In the genomic region with DNA sequence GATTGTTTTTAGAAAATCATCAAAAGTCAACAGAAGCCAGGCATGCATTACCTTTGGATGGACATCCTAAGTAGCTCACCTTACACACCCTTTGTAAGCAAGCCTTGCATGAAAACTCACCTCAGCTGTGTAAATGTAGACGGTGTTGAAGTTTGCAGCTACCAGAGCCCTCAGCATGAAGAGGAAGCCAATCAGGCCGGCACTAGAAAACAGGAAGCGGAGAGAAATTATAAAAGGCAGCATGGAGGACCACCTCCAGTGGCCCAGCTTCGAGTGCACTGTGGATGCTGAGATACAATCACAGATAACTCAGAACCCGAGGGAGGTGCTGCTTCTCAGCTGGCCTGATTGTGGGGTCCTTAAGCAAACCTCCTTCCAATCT, we compare ENCODE assay signal across 12 cellular contexts.
A peak's percentile ranks its signal among the peaks of the same experiment; 100 is the strongest.
DNase-seq lines count a peak whose midpoint lies in the region; ATAC-seq, FAIRE-seq and TF ChIP-seq lines count a peak whose summit lies in the region.
"Had no signal": no experiment of that assay in that cellular context is flagged by ENCODE, and none has a peak within 500 bp of the region (broad histone marks: within the 10 kb centered on the region; RNA-seq: fewer than 3 reads in every experiment).

No MANE protein-coding gene starts in this region.

- H3K27ac ChIP-seq in OCI-LY7 (ENCODE audit: low read depth, low read length, poor library complexity, severe bottlenecking) (no peak overlapping the region), neuronal stem cell (replicated peaks; ENCODE audit: low read length) (no peak overlapping the region), colonic mucosa (no peak overlapping the region), HepG2 (ENCODE audit: extremely low read length, insufficient read depth, low read length) (no peak overlapping the region)
- H3K27ac ChIP-seq: A549, gastroesophageal sphincter, sigmoid colon had no signal

- no peak overlapping the region for H2AK5ac ChIP-seq in neuronal stem cell (ENCODE audit: low read depth, low read length)

- H3K4me3 Mint-ChIP-seq in activated CD4-positive, alpha-beta T cell treated with anti-CD3 and anti-CD28 coated beads for 36 hours, result no peak overlapping the region

- no peak overlapping the region for H2BK120ac ChIP-seq in neuronal stem cell (ENCODE audit: low read depth, low read length)

- H3K36me3 ChIP-seq in OCI-LY7 (ENCODE audit: insufficient read depth, low read length), result no peaks in the 10 kb centered on the region
- H3K36me3 ChIP-seq in neuronal stem cell (replicated peaks in 1 of 2; ENCODE audit: control insufficient read depth in 2 of 2, insufficient read depth in 2 of 2, low read length in 2 of 2), result no peaks in the 10 kb centered on the region
- H3K36me3 ChIP-seq in colonic mucosa, result no peaks in the 10 kb centered on the region
- no peaks in the 10 kb centered on the region for H3K36me3 ChIP-seq in HepG2 (replicated peaks in 1 of 2; ENCODE audit: control insufficient read depth in 1 of 2, insufficient read depth in 2 of 2, low read length in 2 of 2)
- H3K36me3 ChIP-seq: gastroesophageal sphincter, sigmoid colon had no signal

- peak overlapping the region; percentile 40 for H3K27ac Mint-ChIP-seq in activated CD4-positive, alpha-beta T cell treated with anti-CD3 and anti-CD28 coated beads for 36 hours

- no peaks in the 10 kb centered on the region for H3K79me1 ChIP-seq in neuronal stem cell (ENCODE audit: low read depth, low read length)

- H4K20me1 ChIP-seq in OCI-LY7 (ENCODE audit: insufficient read depth, low read length) (no peaks in the 10 kb centered on the region), HepG2 (ENCODE audit: insufficient read depth, low read length) (no peaks in the 10 kb centered on the region)

- POLR2A ChIA-PET in activated CD4-positive, alpha-beta T cell treated with anti-CD3 and anti-CD28 coated beads for 36 hours (lab: Charles Lee), result no interaction called here
- POLR2A ChIA-PET in OCI-LY7 (lab: Charles Lee) (interaction anchor here (0.6 kb wide), 2 partner anchors 9 to 32 kb away, joined by 3 to 6 read pairs; no protein-coding TSS in a partner anchor), HepG2 (lab: Yijun Ruan, JAX) (no interaction called here)

- H3K4me1 Mint-ChIP-seq in activated CD4-positive, alpha-beta T cell treated with anti-CD3 and anti-CD28 coated beads for 36 hours, result peaks cover 42% of the 10 kb centered on the region

- no peak overlapping the region for H3K14ac ChIP-seq in neuronal stem cell (ENCODE audit: low read length)

- H3K23ac ChIP-seq in neuronal stem cell (ENCODE audit: low read depth, low read length, poor library complexity), result no peak overlapping the region

- H3K4me3 ChIP-seq in OCI-LY7 (ENCODE audit: low read depth, low read length, poor library complexity, severe bottlenecking) (no peak overlapping the region), neuronal stem cell (ENCODE audit: low read length in 2 of 2) (no peak overlapping the region), colonic mucosa (no peak overlapping the region), HepG2 (replicated peaks in 1 of 3; ENCODE audit: insufficient read depth in 1 of 3, low read depth in 2 of 3, low read length in 3 of 3) (no peak overlapping the region)
- H3K4me3 ChIP-seq: A549, gastroesophageal sphincter, sigmoid colon had no signal

- H3K9me3 Mint-ChIP-seq in activated CD4-positive, alpha-beta T cell treated with anti-CD3 and anti-CD28 coated beads for 36 hours (ENCODE audit: low read depth), result no peaks in the 10 kb centered on the region

- no peaks in the 10 kb centered on the region for H3K27me3 Mint-ChIP-seq in activated CD4-positive, alpha-beta T cell treated with anti-CD3 and anti-CD28 coated beads for 36 hours

- no peak overlapping the region for H4K91ac ChIP-seq in neuronal stem cell (ENCODE audit: low read depth, low read length, poor library complexity)

- no peak overlapping the region for H2BK5ac ChIP-seq in neuronal stem cell (ENCODE audit: low read length)

- TF ChIP-seq CTCF in OCI-LY7 (conservative IDR thresholded peaks at IDR 0.05; ENCODE audit: low read length), result no peak
- no peak for TF ChIP-seq CTCF in colonic mucosa (IDR thresholded peaks at IDR 0.05)
- no peak for TF ChIP-seq CTCF in HepG2 (CRISPR knock-in tag; IDR thresholded peaks at IDR 0.05)

- FAIRE-seq in HepG2 (lab: Jason Lieb, UNC), result no peak
- FAIRE-seq: A549 had no signal

- peak; percentile 44 for ATAC-seq in activated CD4-positive, alpha-beta T cell treated with anti-CD3 and anti-CD28 coated beads for 36 hours
- no peak for ATAC-seq in HepG2
- no peak for ATAC-seq in sciatic nerve
- ATAC-seq: A549, gastroesophageal sphincter had no signal

- intact Hi-C loops in activated CD4-positive, alpha-beta T cell treated with anti-CD3 and anti-CD28 coated beads for 36 hours (cut with DNase I, micrococcal nuclease), result no loop called here
- intact Hi-C loops in OCI-LY7 (cut with micrococcal nuclease; ENCODE audit: unreplicated experiment), result no loop called here
- intact Hi-C loops in colonic mucosa (cut with DNase I), result no loop called here
- intact Hi-C loops in HepG2 (cut with micrococcal nuclease; ENCODE audit: unreplicated experiment), result no loop called here
- intact Hi-C loops in sciatic nerve (cut with DNase I), result no loop called here

- H3K9ac ChIP-seq in neuronal stem cell (ENCODE audit: low read depth, low read length, poor library complexity), result no peak overlapping the region
- peak overlapping the region in 1 of 2 donors; percentile 12 for H3K9ac ChIP-seq in colonic mucosa (ENCODE audit: low read depth in 2 of 2, low read length in 2 of 2)
- no peak overlapping the region for H3K9ac ChIP-seq in HepG2 (ENCODE audit: insufficient read depth, low read depth, low read length)

- H3K79me2 ChIP-seq in OCI-LY7 (ENCODE audit: insufficient read depth, low read depth, low read length) (no peaks in the 10 kb centered on the region), HepG2 (ENCODE audit: insufficient read depth, low read length) (no peaks in the 10 kb centered on the region)

- no peak for TF ChIP-seq RAD21 in HepG2 (CRISPR knock-in tag; IDR thresholded peaks at IDR 0.05)

- TF ChIP-seq POLR2A in HepG2 (IDR thresholded peaks at IDR 0.05; ENCODE audit: insufficient read depth in 1 of 2, low read depth in 2 of 2, low read length in 2 of 2), result no peak

- H3K9me2 ChIP-seq in OCI-LY7 (ENCODE audit: insufficient read depth, low read length), result no peaks in the 10 kb centered on the region

- WGBS in neuronal stem cell (ENCODE audit: extremely low coverage in 2 of 2, insufficient read length in 2 of 2, insufficient replicate concordance in 1 of 2), 2 donors, result no CpG with 5 or more reads among the region's 5 CpGs
- WGBS in HepG2 (ENCODE audit: low lambda C conversion rate), result 31% methylated on average over 5 of the region's 5 CpGs

- H4K8ac ChIP-seq in neuronal stem cell (ENCODE audit: low read depth, low read length), result no peak overlapping the region

- no peak overlapping the region for H3K4ac ChIP-seq in neuronal stem cell (ENCODE audit: low read length)

- H2BK12ac ChIP-seq in neuronal stem cell (ENCODE audit: low read length), result no peak overlapping the region

- no peaks in the 10 kb centered on the region for H3K9me3 ChIP-seq in OCI-LY7 (ENCODE audit: low read length)
- H3K9me3 ChIP-seq in neuronal stem cell (replicated peaks in 1 of 2; ENCODE audit: control insufficient read depth in 2 of 2, insufficient read depth in 1 of 2, low read depth in 1 of 2, low read length in 2 of 2), result no peaks in the 10 kb centered on the region
- H3K9me3 ChIP-seq in colonic mucosa, result no peaks in the 10 kb centered on the region
- no peaks in the 10 kb centered on the region for H3K9me3 ChIP-seq in HepG2 (ENCODE audit: low read length)
- H3K9me3 ChIP-seq: A549, gastroesophageal sphincter, sigmoid colon had no signal

- 0 out of 2 replicates have a peak overlapping the region, but pooled peaks have one; percentile 25 for H2AFZ ChIP-seq in OCI-LY7 (ENCODE audit: low read length)
- peak overlapping the region; percentile 53 for H2AFZ ChIP-seq in neuronal stem cell (ENCODE audit: low read length)
- H2AFZ ChIP-seq in HepG2 (ENCODE audit: low read length), result no peak overlapping the region

- in situ Hi-C loops in HepG2 (cut with HindIII; ENCODE audit: extremely low pct_ligation_motif_present, low pct_unique_long_range_greater_than_20kb), result no loop called here

- H3K18ac ChIP-seq in neuronal stem cell (ENCODE audit: low read length), result no peak overlapping the region

- no peaks in the 10 kb centered on the region for H3K4me1 ChIP-seq in OCI-LY7 (ENCODE audit: insufficient read depth, low read length, poor library complexity, severe bottlenecking)
- H3K4me1 ChIP-seq in neuronal stem cell (ENCODE audit: control insufficient read depth in 2 of 2, insufficient read depth in 1 of 2, low read depth in 1 of 2, low read length in 2 of 2), result no peaks in the 10 kb centered on the region
- H3K4me1 ChIP-seq in colonic mucosa, result no peaks in the 10 kb centered on the region
- no peaks in the 10 kb centered on the region for H3K4me1 ChIP-seq in HepG2 (ENCODE audit: insufficient read depth, low read length)
- H3K4me1 ChIP-seq: A549, gastroesophageal sphincter, sigmoid colon had no signal

- BruUV-seq in OCI-LY7 (replicated peaks; lab: Mats Ljungman, UMichigan) (no TSS peak), HepG2 (replicated peaks; lab: Mats Ljungman, UMichigan) (no TSS peak)

- CTCF ChIA-PET in activated CD4-positive, alpha-beta T cell treated with anti-CD3 and anti-CD28 coated beads for 36 hours (lab: Charles Lee), result interaction anchor here (1.2 kb wide), 1 partner anchor 465 kb away, joined by 5 read pairs; no protein-coding TSS in a partner anchor
- CTCF ChIA-PET in OCI-LY7 (lab: Charles Lee; ENCODE audit: unreplicated experiment) (no interaction called here), HepG2 (lab: Yijun Ruan, JAX; ENCODE audit: low intra/inter-chr PET ratio, low total read pairs) (no interaction called here)

- TF ChIP-seq EP300 in HepG2 (IDR thresholded peaks at IDR 0.05; ENCODE audit: low read depth in 2 of 2, low read length in 2 of 2) (no peak), HepG2 (CRISPR knock-in tag; IDR thresholded peaks at IDR 0.05; ENCODE audit: borderline replicate concordance) (no peak)

- H2BK15ac ChIP-seq in neuronal stem cell (ENCODE audit: low read length), result no peak overlapping the region

- H3K4me2 ChIP-seq in OCI-LY7 (ENCODE audit: low read length), result no peak overlapping the region
- no peak overlapping the region for H3K4me2 ChIP-seq in neuronal stem cell (ENCODE audit: insufficient read depth, low read length, poor library complexity, severe bottlenecking)
- no peak overlapping the region for H3K4me2 ChIP-seq in HepG2 (ENCODE audit: low read depth, low read length)
- H3K4me2 ChIP-seq: A549 had no signal

- DNase-seq in activated CD4-positive, alpha-beta T cell treated with anti-CD3 and anti-CD28 coated beads for 36 hours, result peak; percentile 10
- no peak for DNase-seq in activated CD4-positive, alpha-beta T cell treated with anti-CD3 and anti-CD28 coated beads, Interleukin-2, amount 50 U/mL, for 1 hour
- DNase-seq in MV-4-11 (lab: John Stamatoyannopoulos, UW) (peak; percentile 38), OCI-LY7 (ENCODE audit: low spot score) (no peak), neuronal stem cell (ENCODE audit: low spot score) (no peak), colonic mucosa (no peak), HepG2 (ENCODE audit: low spot score) (no peak), sciatic nerve (ENCODE audit: low spot score) (no peak)
- DNase-seq: cortex of kidney, sigmoid colon had no signal

- H3K36me3 Mint-ChIP-seq in activated CD4-positive, alpha-beta T cell treated with anti-CD3 and anti-CD28 coated beads for 36 hours (ENCODE audit: low read depth), result no peaks in the 10 kb centered on the region

- H3K27me3 ChIP-seq in neuronal stem cell (ENCODE audit: control insufficient read depth in 3 of 3, insufficient read depth in 3 of 3, low read depth in 1 of 3, low read length in 3 of 3) (no peaks in the 10 kb centered on the region), colonic mucosa (no peaks in the 10 kb centered on the region), HepG2 (ENCODE audit: control insufficient read depth in 1 of 2, insufficient read depth in 2 of 2, low read length in 2 of 2) (peaks cover 0 to 1% of the 10 kb centered on the region in 2 experiments; a peak in 2 of 5 replicates)
- H3K27me3 ChIP-seq: sigmoid colon had no signal

Comparison
In these comparisons a context has a peak if more than half of its experiments do, and no peak if none do; other contexts are left out.
1. DNase-seq: peak in activated CD4-positive, alpha-beta T cell treated with anti-CD3 and anti-CD28 coated beads for 36 hours (single experiment) and MV-4-11 (single experiment); none in activated CD4-positive, alpha-beta T cell treated with anti-CD3 and anti-CD28 coated beads, Interleukin-2, amount 50 U/mL, for 1 hour (single experiment), OCI-LY7 (single experiment), neuronal stem cell (single experiment), colonic mucosa (single experiment), HepG2 (single experiment) and sciatic nerve (single experiment).